30 cellular contexts compared by ENCODE assay signal in the genomic region with DNA sequence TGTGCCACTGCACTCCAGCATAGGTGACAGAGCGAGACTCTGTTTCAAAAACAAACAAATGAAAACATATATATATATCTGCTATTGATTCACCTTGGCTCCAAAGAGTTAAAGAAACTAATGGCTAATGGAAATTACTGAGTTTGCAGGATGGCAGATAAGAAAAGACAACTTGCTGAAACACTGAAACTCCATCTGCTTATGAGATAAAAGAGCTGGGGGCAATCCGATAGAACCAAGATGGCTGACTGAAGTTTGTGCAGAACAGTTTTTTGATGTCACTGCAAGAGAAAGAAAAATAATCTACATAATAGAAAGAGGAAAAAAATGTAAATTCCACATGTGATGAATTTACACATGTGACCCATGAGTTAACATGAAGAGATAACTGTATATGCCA.
"Had no signal": no experiment of that assay in that cellular context is flagged by ENCODE, and none has a peak within 500 bp of the region (broad histone marks: within the 10 kb centered on the region; RNA-seq: fewer than 3 reads in every experiment).

No MANE protein-coding gene starts in this region.

- H3K4me3 ChIP-seq: adrenal gland, body of pancreas, heart left ventricle had no signal

- H3K27me3 ChIP-seq: adrenal gland, body of pancreas had no signal

- H3K36me3 ChIP-seq: adrenal gland, heart left ventricle, WERI-Rb-1 had no signal

- H3K4me1 ChIP-seq: adrenal gland, body of pancreas, heart left ventricle had no signal

- H3K27ac ChIP-seq: adrenal gland, body of pancreas, heart left ventricle, WERI-Rb-1 had no signal

- FAIRE-seq: colon, frontal cortex had no signal

- ATAC-seq: activated CD4-positive, CD25-positive, alpha-beta regulatory T cell treated with anti-CD3 and anti-CD28 coated beads, Interleukin-2, amount 50 U/mL, for 24 hours; activated CD8-positive, alpha-beta memory T cell treated with anti-CD3 and anti-CD28 coated beads, Interleukin-2, amount 10 ng/mL, durations not matched to agents 7 days and 5 days; activated CD8-positive, alpha-beta T cell treated with anti-CD3 and anti-CD28 coated beads for 36 hours; activated naive CD8-positive, alpha-beta T cell treated with anti-CD3 and anti-CD28 coated beads, Interleukin-2, amount 50 U/mL, for 24 hours; body of pancreas; effector memory CD8-positive, alpha-beta T cell; heart left ventricle; T-cell had no signal

- H3K9me3 ChIP-seq: adrenal gland, body of pancreas, heart left ventricle had no signal

- DNase-seq: activated B cell treated with CpG ODN at 0.5 μM for 24 hours; activated CD4-positive, alpha-beta T cell treated with anti-CD3 and anti-CD28 coated beads for 48 hours; activated CD4-positive, alpha-beta T cell treated with anti-CD3 and anti-CD28 coated beads, Interleukin-2, amount 50 U/mL, for 1 hour; activated CD4-positive, alpha-beta T cell treated with anti-CD3 and anti-CD28 coated beads, Interleukin-2, amount 50 U/mL, for 48 hours; activated CD8-positive, alpha-beta memory T cell treated with anti-CD3 and anti-CD28 coated beads, Interleukin-2, amount 10 ng/mL, durations not matched to agents 7 days and 5 days; activated CD8-positive, alpha-beta memory T cell treated with anti-CD3 and anti-CD28 coated beads, Interleukin-2, amount 50 U/mL, for 4 hours; activated CD8-positive, alpha-beta T cell treated with anti-CD3 and anti-CD28 coated beads for 36 hours; activated effector memory CD4-positive, alpha-beta T cell treated with anti-CD3 and anti-CD28 coated beads, Interleukin-2, amount 50 U/mL, for 16 hours; activated naive CD4-positive, alpha-beta T cell treated with anti-CD3 and anti-CD28 coated beads for 36 hours; activated naive CD8-positive, alpha-beta T cell treated with anti-CD3 and anti-CD28 coated beads for 36 hours; activated naive CD8-positive, alpha-beta T cell treated with anti-CD3 and anti-CD28 coated beads, Interleukin-2, amount 50 U/mL, for 24 hours; activated T-cell treated with anti-CD3 and anti-CD28 coated beads, Interleukin-2, amount 50 U/mL, for 1 hour; activated T-cell treated with anti-CD3 and anti-CD28 coated beads, Interleukin-2, amount 50 U/mL, for 48 hours; amygdala; aorta; body of pancreas; caudate nucleus; cortex of kidney; dermis blood vessel endothelial cell; effector CD4-positive, alpha-beta T cell; effector memory CD8-positive, alpha-beta T cell; glutamatergic neuron; heart left ventricle; T-cell; T-helper 9 cell; WERI-Rb-1 had no signal
